ENCODE assay signal across 1 cellular context in the genomic region with DNA sequence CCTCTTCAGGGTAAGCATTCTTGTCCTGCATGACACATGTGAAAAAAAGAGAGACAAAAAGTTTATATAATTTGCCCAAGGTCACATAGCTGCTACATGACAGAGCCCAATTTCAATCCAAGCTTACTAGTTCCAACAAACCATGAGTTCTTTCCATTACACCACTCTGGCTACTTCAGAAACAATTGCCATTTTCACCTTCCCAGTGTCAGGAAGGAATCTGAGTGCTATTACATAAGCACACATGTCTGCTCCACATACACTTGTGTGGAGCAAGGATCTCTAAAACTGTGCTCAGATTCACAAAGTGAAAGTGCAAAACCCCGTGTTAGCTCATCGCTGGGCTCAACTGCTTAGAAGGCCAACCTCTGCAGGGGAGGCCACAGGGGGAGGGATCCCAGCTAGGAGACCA.
TF ChIP-seq lines count a peak whose summit lies in the region.

No MANE protein-coding gene starts in this region.

TF ChIP-seq in IMR-90, 13 proteins besides CTCF, POLR2A, EP300 and RAD21 (continued from another document):
- TF ChIP-seq MXI1 (IDR thresholded peaks at IDR 0.05; ENCODE audit: borderline replicate concordance, low read depth, low read length), result no peak
- TF ChIP-seq FOS (IDR thresholded peaks at IDR 0.05; ENCODE audit: low read depth, low read length), result no peak
- TF ChIP-seq MAZ (IDR thresholded peaks at IDR 0.05; ENCODE audit: borderline replicate concordance, low read depth, low read length), result no peak
- no peak for TF ChIP-seq CHD1 (IDR thresholded peaks at IDR 0.05; ENCODE audit: low read depth, low read length)
- TF ChIP-seq RFX5 (IDR thresholded peaks at IDR 0.05; ENCODE audit: low read depth, low read length), result no peak
- TF ChIP-seq BHLHE40 (IDR thresholded peaks at IDR 0.05; ENCODE audit: low read depth, low read length), result no peak
- no peak for TF ChIP-seq NFE2L2 (IDR thresholded peaks at IDR 0.05; ENCODE audit: low read depth, low read length)
- no peak for TF ChIP-seq SMC3 (IDR thresholded peaks at IDR 0.05; ENCODE audit: low read depth, low read length)
- TF ChIP-seq, protein P1, sequence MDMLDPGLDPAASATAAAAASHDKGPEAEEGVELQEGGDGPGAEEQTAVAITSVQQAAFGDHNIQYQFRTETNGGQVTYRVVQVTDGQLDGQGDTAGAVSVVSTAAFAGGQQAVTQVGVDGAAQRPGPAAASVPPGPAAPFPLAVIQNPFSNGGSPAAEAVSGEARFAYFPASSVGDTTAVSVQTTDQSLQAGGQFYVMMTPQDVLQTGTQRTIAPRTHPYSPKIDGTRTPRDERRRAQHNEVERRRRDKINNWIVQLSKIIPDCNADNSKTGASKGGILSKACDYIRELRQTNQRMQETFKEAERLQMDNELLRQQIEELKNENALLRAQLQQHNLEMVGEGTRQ (IDR thresholded peaks at IDR 0.05; ENCODE audit: low read depth, low read length), result no peak
- TF ChIP-seq ELK1 (IDR thresholded peaks at IDR 0.05; ENCODE audit: borderline replicate concordance, low read depth, low read length), result no peak
- no peak for TF ChIP-seq CEBPB (IDR thresholded peaks at IDR 0.05; ENCODE audit: low read depth, low read length)
